Comparison of ENCODE assay signal across 29 cellular contexts in genomic region chr4:21645776-21646175, GRCh38.
DNase-seq lines count a peak whose midpoint lies in the region; ATAC-seq and TF ChIP-seq lines count a peak whose summit lies in the region.
"Had no signal": no experiment of that assay in that cellular context is flagged by ENCODE, and none has a peak within 500 bp of the region (broad histone marks: within the 10 kb centered on the region; RNA-seq: fewer than 3 reads in every experiment).

No MANE protein-coding gene starts in this region.

- H3K27ac ChIP-seq in SK-N-SH (ENCODE audit: low read depth in 2 of 2, low read length in 1 of 2) (peak overlapping the region in 1 of 2 experiments; percentile 68; a peak in 2 of 4 replicates), psoas muscle (no peak overlapping the region)
- H3K27ac ChIP-seq: 22Rv1; A549; BLaER1; BLaER1 treated with 17β-estradiol and CSF1 and Interleukin-3, amounts not matched to agents 10 nM and 100 nM; C4-2B had no signal

- no peak overlapping the region for H3K4me2 ChIP-seq in SK-N-SH
- H3K4me2 ChIP-seq: A549; BLaER1; BLaER1 treated with 17β-estradiol and CSF1 and Interleukin-3, amounts not matched to agents 10 nM and 100 nM had no signal

- no peaks in the 10 kb centered on the region for H3K9me2 ChIP-seq in SK-N-SH

- POLR2A ChIA-PET in SK-N-SH (lab: Yijun Ruan, JAX), result no interaction called here

- no peak overlapping the region for H3K4me3 ChIP-seq in SK-N-SH (ENCODE audit: low read depth in 2 of 2, low read length in 1 of 2)
- no peak overlapping the region for H3K4me3 ChIP-seq in psoas muscle
- H3K4me3 ChIP-seq: A549; BLaER1; BLaER1 treated with 17β-estradiol and CSF1 and Interleukin-3, amounts not matched to agents 10 nM and 100 nM had no signal

- no peak for TF ChIP-seq EP300 in SK-N-SH (IDR thresholded peaks at IDR 0.05; ENCODE audit: borderline replicate concordance in 1 of 2, low read depth in 1 of 2, low read length in 1 of 2)

- H3K9ac ChIP-seq in SK-N-SH, result no peak overlapping the region
- H3K9ac ChIP-seq: BLaER1; BLaER1 treated with 17β-estradiol and CSF1 and Interleukin-3, amounts not matched to agents 10 nM and 100 nM had no signal

- no peak overlapping the region for H2AFZ ChIP-seq in SK-N-SH (ENCODE audit: low read depth)

- no peaks in the 10 kb centered on the region for H3K36me3 ChIP-seq in SK-N-SH (replicated peaks in 1 of 2; ENCODE audit: control insufficient read depth in 1 of 2, insufficient read depth in 2 of 2, low read length in 1 of 2)
- no peaks in the 10 kb centered on the region for H3K36me3 ChIP-seq in psoas muscle (ENCODE audit: insufficient read depth in 1 of 2, low read depth in 1 of 2)
- H3K36me3 ChIP-seq: BLaER1; BLaER1 treated with 17β-estradiol and CSF1 and Interleukin-3, amounts not matched to agents 10 nM and 100 nM had no signal

- intact Hi-C loops in psoas muscle (cut with DNase I), result no loop called here

- H3K27me3 ChIP-seq in SK-N-SH (ENCODE audit: insufficient read depth), result no peaks in the 10 kb centered on the region
- H3K27me3 ChIP-seq in psoas muscle (ENCODE audit: insufficient read depth in 3 of 3, low read length in 2 of 3), result no peaks in the 10 kb centered on the region
- H3K27me3 ChIP-seq: BE2C; BLaER1; BLaER1 treated with 17β-estradiol and CSF1 and Interleukin-3, amounts not matched to agents 10 nM and 100 nM had no signal

- H3K9me3 ChIP-seq in SK-N-SH (no peaks in the 10 kb centered on the region), psoas muscle (no peaks in the 10 kb centered on the region)
- H3K9me3 ChIP-seq: A549; BE2C; BLaER1; BLaER1 treated with 17β-estradiol and CSF1 and Interleukin-3, amounts not matched to agents 10 nM and 100 nM; Caco-2 had no signal

- DNase-seq in SK-N-SH (no peak), SK-N-DZ (ENCODE audit: low spot score) (peak; percentile 60), psoas muscle (no peak)
- DNase-seq: 8988T; ACHN; AML-193; BE2C; C1 segment of cervical spinal cord; Caco-2; Calu3; CD4-positive, alpha-beta memory T cell; CD4-positive, alpha-beta T cell; CD4-positive, CD25-positive, alpha-beta regulatory T cell; CD8-positive, alpha-beta memory T cell; CD8-positive, alpha-beta T cell; COR-L47; DMS 273 treated with DMSO at 0.1 percent for 48 hours; DMS153; DMS53; DMS79; DMS79 treated with DMSO at 0.1 percent for 48 hours; DND-41; EL had no signal

- 84% methylated on average over 1 of the region's 1 CpG for WGBS in SK-N-SH (ENCODE audit: low lambda C conversion rate)
- WGBS in psoas muscle, 3 donors, result 90 to 91% (median 90%) methylated on average over 1 of the region's 1 CpG

- H3K4me1 ChIP-seq in SK-N-SH (ENCODE audit: control insufficient read depth in 1 of 2, insufficient read depth in 2 of 2, low read depth in 1 of 2, low read length in 1 of 2) (peaks cover 0 to 3% of the 10 kb centered on the region in 2 experiments; a peak in 2 of 4 replicates), psoas muscle (no peaks in the 10 kb centered on the region)
- H3K4me1 ChIP-seq: A549; BLaER1; BLaER1 treated with 17β-estradiol and CSF1 and Interleukin-3, amounts not matched to agents 10 nM and 100 nM; Caco-2 had no signal

- ATAC-seq in SK-N-SH treated with all-trans-retinoic acid at 6 μM for 48 hours, result no peak
- no peak for ATAC-seq in psoas muscle
- ATAC-seq: A549; CD8-positive, alpha-beta T cell had no signal

- H3K79me2 ChIP-seq in SK-N-SH (ENCODE audit: insufficient read depth), result no peaks in the 10 kb centered on the region

- no peak for TF ChIP-seq RAD21 in SK-N-SH (IDR thresholded peaks at IDR 0.05; ENCODE audit: low read length)

- H4K20me1 ChIP-seq in SK-N-SH (ENCODE audit: insufficient read depth), result no peaks in the 10 kb centered on the region
- H4K20me1 ChIP-seq: BLaER1; BLaER1 treated with 17β-estradiol and CSF1 and Interleukin-3, amounts not matched to agents 10 nM and 100 nM had no signal

- no peaks in the 10 kb centered on the region for H3F3A ChIP-seq in SK-N-SH (replicated peaks; ENCODE audit: insufficient read depth)

- TF ChIP-seq CTCF in SK-N-SH (IDR thresholded peaks at IDR 0.05), result no peak
- no peak for TF ChIP-seq CTCF in psoas muscle (IDR thresholded peaks at IDR 0.05)

- CTCF ChIA-PET in SK-N-SH (lab: Yijun Ruan, JAX), result no interaction called here

TF ChIP-seq in SK-N-SH, 30 proteins besides CTCF, POLR2A, EP300 and RAD21 (continues in another document):
- TF ChIP-seq RCOR1 (IDR thresholded peaks at IDR 0.05; ENCODE audit: low read length), result peak; percentile 63; the same call in 1 of the 2 replicates
- TF ChIP-seq NRF1 (IDR thresholded peaks at IDR 0.05; ENCODE audit: low read depth, low read length), result no peak
- no peak for TF ChIP-seq IRF3 (IDR thresholded peaks at IDR 0.05; ENCODE audit: low read depth, low read length)
- no peak for TF ChIP-seq RFX5 (IDR thresholded peaks at IDR 0.05; ENCODE audit: low read length)
- peak; percentile 71 for TF ChIP-seq GATA2 (CRISPR knock-in tag; IDR thresholded peaks at IDR 0.05)
- no peak for TF ChIP-seq TEAD4 (IDR thresholded peaks at IDR 0.05; ENCODE audit: borderline replicate concordance, insufficient read depth)
- TF ChIP-seq TAF1 (IDR thresholded peaks at IDR 0.05; ENCODE audit: borderline replicate concordance, low read depth, low read length), result no peak
- no peak for TF ChIP-seq USF1 (IDR thresholded peaks at IDR 0.05; ENCODE audit: borderline replicate concordance, low read depth)
- no peak for TF ChIP-seq GABPA (IDR thresholded peaks at IDR 0.05; ENCODE audit: low read depth)
- no peak for TF ChIP-seq ELF1 (IDR thresholded peaks at IDR 0.05)
- no peak for TF ChIP-seq RXRA (IDR thresholded peaks at IDR 0.05; ENCODE audit: borderline replicate concordance, low read depth)
- no peak for TF ChIP-seq EZH2phosphoT487 (IDR thresholded peaks at IDR 0.05; ENCODE audit: borderline replicate concordance, low read depth)
- TF ChIP-seq MAX (IDR thresholded peaks at IDR 0.05; ENCODE audit: low read depth), result no peak

TF ChIP-seq in SK-N-SH treated with all-trans-retinoic acid at 6 μM for 48 hours, 23 proteins besides CTCF, POLR2A, EP300 and RAD21 (continues in another document):
- TF ChIP-seq BACH2 (CRISPR knock-in tag; IDR thresholded peaks at IDR 0.05; ENCODE audit: borderline replicate concordance) (no peak), TSHZ2 (CRISPR knock-in tag; IDR thresholded peaks at IDR 0.05) (no peak), GLIS3 (CRISPR knock-in tag; IDR thresholded peaks at IDR 0.05) (no peak), RARB (CRISPR knock-in tag; IDR thresholded peaks at IDR 0.05) (no peak), TOX (CRISPR knock-in tag; IDR thresholded peaks at IDR 0.05; ENCODE audit: borderline replicate concordance) (no peak), ZNF565 (CRISPR knock-in tag; conservative IDR thresholded peaks at IDR 0.05; ENCODE audit: low read depth) (no peak), CSRNP3 (CRISPR knock-in tag; IDR thresholded peaks at IDR 0.05) (no peak), SNAI2 (CRISPR knock-in tag; IDR thresholded peaks at IDR 0.05) (no peak), PATZ1 (CRISPR knock-in tag; IDR thresholded peaks at IDR 0.05; ENCODE audit: borderline replicate concordance) (no peak), ISL1 (CRISPR knock-in tag; IDR thresholded peaks at IDR 0.05) (no peak), OSR1 (CRISPR knock-in tag; IDR thresholded peaks at IDR 0.05) (no peak)
